ENCODE assay signal across 1 cellular context in genomic region chr5:176652136-176652535, GRCh38.
TF ChIP-seq lines count a peak whose summit lies in the region.

No MANE protein-coding gene starts in this region.

TF ChIP-seq in K562, 482 proteins besides CTCF, POLR2A, EP300 and RAD21:
- TF ChIP-seq NFYB (IDR thresholded peaks at IDR 0.05; ENCODE audit: extremely low read depth, insufficient read length), result peak; percentile 67
- TF ChIP-seq E2F5 (CRISPR knock-in tag; IDR thresholded peaks at IDR 0.05), result no peak
